Comparison of ENCODE assay signal across 8 cellular contexts in the genomic region with DNA sequence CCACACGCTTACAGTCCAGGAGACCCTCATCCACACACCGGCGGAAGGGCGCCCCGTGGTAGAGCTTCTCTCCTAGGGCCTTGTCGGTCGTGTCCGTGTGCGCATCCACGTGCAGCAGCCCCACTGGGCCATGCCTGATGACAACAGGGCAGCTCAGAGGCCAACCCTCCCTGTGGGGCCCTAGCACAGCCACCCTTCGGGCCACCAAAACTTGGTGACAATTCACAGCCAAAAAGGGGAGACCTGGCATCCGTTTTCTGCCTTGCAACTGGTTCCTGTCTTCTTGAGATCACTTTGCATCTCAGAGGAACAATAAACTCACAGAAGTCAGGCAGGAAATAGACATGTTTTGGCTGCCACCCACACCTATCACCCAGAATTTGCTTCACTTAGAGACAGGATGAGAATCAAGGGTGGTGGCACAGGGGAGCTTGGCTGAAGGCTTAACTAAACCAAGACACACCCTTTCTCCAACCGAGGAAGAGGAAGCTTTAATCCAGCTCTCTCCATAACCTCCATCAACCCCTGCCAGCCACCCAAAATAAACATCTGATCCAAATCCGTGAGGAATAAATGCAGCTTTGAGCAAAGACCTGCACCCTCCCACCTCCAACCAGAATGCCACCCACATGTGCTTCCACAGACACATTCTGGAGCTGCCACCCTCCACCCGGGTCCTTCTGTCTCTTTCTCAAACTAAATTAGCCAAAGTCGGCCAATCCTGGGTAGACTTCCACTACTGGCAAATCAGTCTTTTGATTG. TPM values are rescaled to one million over a fixed set of nuclear protein-coding genes. Genes with fewer than 3 reads are reported as not detected.
DNase-seq lines count a peak whose midpoint lies in the region; ATAC-seq and TF ChIP-seq lines count a peak whose summit lies in the region.
"Had no signal": no experiment of that assay in that cellular context is flagged by ENCODE, and none has a peak within 500 bp of the region (broad histone marks: within the 10 kb centered on the region; RNA-seq: fewer than 3 reads in every experiment).

No MANE protein-coding gene starts in this region.

- intact Hi-C loops in activated CD4-positive, alpha-beta T cell treated with anti-CD3 and anti-CD28 coated beads for 36 hours (cut with DNase I, micrococcal nuclease), result loop anchor here (1.0 to 5.0 kb wide), 2 partner anchors 38 to 52 kb away; a partner anchor contains a TSS
- intact Hi-C loops in dorsolateral prefrontal cortex (cut with DNase I), result no loop called here

- H3K9me3 Mint-ChIP-seq in activated CD4-positive, alpha-beta T cell treated with anti-CD3 and anti-CD28 coated beads for 36 hours (ENCODE audit: low read depth), result no peaks in the 10 kb centered on the region

- ATAC-seq in GM21423 (IDR thresholded peaks at IDR 0.05; ENCODE audit: unreplicated experiment), result peak; percentile 36
- ATAC-seq in activated CD4-positive, alpha-beta T cell treated with anti-CD3 and anti-CD28 coated beads for 36 hours, result peak; percentile 77
- peak; percentile 47 for ATAC-seq in stimulated activated naive CD8-positive, alpha-beta T cell treated with anti-CD3 and anti-CD28 coated beads, Interleukin-15, Interleukin-2, amounts not matched to agents 100 U/mL and 50 U/mL, for 24 hours

- H3K4me3 ChIP-seq in dorsolateral prefrontal cortex (no peak overlapping the region), BE2C (ENCODE audit: low read depth, low read length) (no peak overlapping the region)

- peak overlapping the region; percentile 32 for H3K4me3 Mint-ChIP-seq in activated CD4-positive, alpha-beta T cell treated with anti-CD3 and anti-CD28 coated beads for 36 hours

- H3K27ac Mint-ChIP-seq in activated CD4-positive, alpha-beta T cell treated with anti-CD3 and anti-CD28 coated beads for 36 hours, result peak overlapping the region; percentile 90

- TF ChIP-seq CTCF in dorsolateral prefrontal cortex (IDR thresholded peaks at IDR 0.05 in 54 of 56, conservative IDR thresholded peaks at IDR 0.05 in 2 of 56; ENCODE audit: low read depth in 1 of 56, partially characterized antibody in 56 of 56) (no peak), BE2C (IDR thresholded peaks at IDR 0.05; ENCODE audit: low read depth, low read length) (no peak)

- peak; percentile 55 for DNase-seq in activated CD4-positive, alpha-beta T cell treated with anti-CD3 and anti-CD28 coated beads for 36 hours
- DNase-seq in dorsolateral prefrontal cortex, result peak in 5 of 10 donors; percentile 10 to 57 (median 49)
- peak; percentile 23 for DNase-seq in stimulated activated naive CD8-positive, alpha-beta T cell treated with anti-CD3 and anti-CD28 coated beads, Interleukin-15, Interleukin-2, amounts not matched to agents 100 U/mL and 50 U/mL, for 24 hours
- DNase-seq in NCI-H510A treated with DMSO at 0.1 percent for 48 hours (lab: John Stamatoyannopoulos, UW), result no peak
- no peak for DNase-seq in BE2C
- no peak for DNase-seq in cerebellar nuclear complex (lab: John Stamatoyannopoulos, UW)
- DNase-seq: NCI-H748 treated with DMSO at 0.1 percent for 48 hours had no signal

- H3K4me1 Mint-ChIP-seq in activated CD4-positive, alpha-beta T cell treated with anti-CD3 and anti-CD28 coated beads for 36 hours, result peaks cover 45% of the 10 kb centered on the region

- no peaks in the 10 kb centered on the region for H3K27me3 Mint-ChIP-seq in activated CD4-positive, alpha-beta T cell treated with anti-CD3 and anti-CD28 coated beads for 36 hours

- CTCF ChIA-PET in activated CD4-positive, alpha-beta T cell treated with anti-CD3 and anti-CD28 coated beads for 36 hours (lab: Charles Lee), result interaction anchor here (0.6 to 1.1 kb wide), 6 partner anchors 25 to 372 kb away, joined by 3 to 6 read pairs (median 3); a partner anchor contains a TSS

- H3K36me3 ChIP-seq in BE2C, result no peaks in the 10 kb centered on the region

- POLR2A ChIA-PET in activated CD4-positive, alpha-beta T cell treated with anti-CD3 and anti-CD28 coated beads for 36 hours (lab: Charles Lee), result interaction anchor here (0.5 to 1.1 kb wide), 2 partner anchors 39 to 101 kb away, joined by 3 to 4 read pairs; no protein-coding TSS in a partner anchor

- H3K27me3 ChIP-seq in dorsolateral prefrontal cortex (no peaks in the 10 kb centered on the region), BE2C (no peaks in the 10 kb centered on the region)

- peaks cover 29% of the 10 kb centered on the region for H3K36me3 Mint-ChIP-seq in activated CD4-positive, alpha-beta T cell treated with anti-CD3 and anti-CD28 coated beads for 36 hours (ENCODE audit: low read depth)

- peak overlapping the region in 46 of 59 donors; percentile 5 to 77 (median 52) for H3K27ac ChIP-seq in dorsolateral prefrontal cortex

- no peaks in the 10 kb centered on the region for H3K4me1 ChIP-seq in BE2C

- H3K9me3 ChIP-seq in BE2C, result no peaks in the 10 kb centered on the region

RNA-seq across cellular contexts. Expression of a gene that starts 5.7 kb away (rescaled TPM):
- 10 to 100 TPM; 18.1 to 24.0 TPM for total RNA-seq in activated CD4-positive, alpha-beta T cell treated with anti-CD3 and anti-CD28 coated beads for 36 hours
- total RNA-seq in dorsolateral prefrontal cortex, result 1 to 10 TPM in 118 of 120 experiments, under 1 TPM in 2; 0.35 to 5.1 (median 2.9) TPM
- 0.63 TPM for polyA plus RNA-seq in BE2C (2012; ENCODE audit: insufficient read depth, insufficient read length, low read depth)

RNA-seq across cellular contexts. Expression of a gene that starts 38.2 kb away (rescaled TPM):
- total RNA-seq in activated CD4-positive, alpha-beta T cell treated with anti-CD3 and anti-CD28 coated beads for 36 hours, result 10 to 100 TPM; 30.2 to 34.0 TPM
- 10 to 100 TPM; 28.6 to 49.9 (median 38.4) TPM for total RNA-seq in dorsolateral prefrontal cortex
- polyA plus RNA-seq in BE2C (2012; ENCODE audit: insufficient read depth, insufficient read length, low read depth), result 4.4 TPM

RNA-seq across cellular contexts. Expression of a gene that starts 52.5 kb away (rescaled TPM):
- 10 to 100 TPM; 10.9 to 14.1 TPM for total RNA-seq in activated CD4-positive, alpha-beta T cell treated with anti-CD3 and anti-CD28 coated beads for 36 hours
- total RNA-seq in dorsolateral prefrontal cortex, result 10 to 100 TPM; 25.1 to 54.7 (median 38.7) TPM
- 3.0 TPM for polyA plus RNA-seq in BE2C (2012; ENCODE audit: insufficient read depth, insufficient read length, low read depth)

RNA-seq across cellular contexts. Expression of a gene that starts 55.1 kb away (rescaled TPM):
- 1 to 10 TPM; 7.6 to 9.6 TPM for total RNA-seq in activated CD4-positive, alpha-beta T cell treated with anti-CD3 and anti-CD28 coated beads for 36 hours
- total RNA-seq in dorsolateral prefrontal cortex, result 10 to 100 TPM; 12.9 to 32.0 (median 20.8) TPM
- polyA plus RNA-seq in BE2C (2012; ENCODE audit: insufficient read depth, insufficient read length, low read depth), result 6.3 TPM

Comparison
In these comparisons a context has a peak if more than half of its experiments do, and no peak if none do; other contexts are left out.
1. DNase-seq: peak in activated CD4-positive, alpha-beta T cell treated with anti-CD3 and anti-CD28 coated beads for 36 hours (single experiment) and stimulated activated naive CD8-positive, alpha-beta T cell treated with anti-CD3 and anti-CD28 coated beads, Interleukin-15, Interleukin-2, amounts not matched to agents 100 U/mL and 50 U/mL, for 24 hours (single experiment); none in NCI-H510A treated with DMSO at 0.1 percent for 48 hours (single experiment), BE2C (single experiment) and cerebellar nuclear complex (0 of 2).
2. intact Hi-C loops: an anchor here in activated CD4-positive, alpha-beta T cell treated with anti-CD3 and anti-CD28 coated beads for 36 hours (1.0 to 5.0 kb wide); none called in dorsolateral prefrontal cortex.
3. Peak in every context shown above with its lines, with median percentiles within 50 percentile points of each other: ATAC-seq.